In genomic region chr15:89320200-89320599, GRCh38 we compare ENCODE assay signal across 16 cellular contexts. TPM values are rescaled to one million over a fixed set of nuclear protein-coding genes. Genes with fewer than 3 reads are reported as not detected.
DNase-seq lines count a peak whose midpoint lies in the region; ATAC-seq and TF ChIP-seq lines count a peak whose summit lies in the region.
"Had no signal": no experiment of that assay in that cellular context is flagged by ENCODE, and none has a peak within 500 bp of the region (broad histone marks: within the 10 kb centered on the region; RNA-seq: fewer than 3 reads in every experiment).

No MANE protein-coding gene starts in this region.

- H3K27me3 ChIP-seq in CD4-positive, alpha-beta T cell (ENCODE audit: control insufficient read depth, insufficient read depth, low read length) = no peaks in the 10 kb centered on the region

- no peak overlapping the region for H3K4me3 Mint-ChIP-seq in activated T-cell treated with anti-CD3 and anti-CD28 coated beads, Interleukin-2, amount 50 U/mL, for 24 hours
- H3K4me3 Mint-ChIP-seq in activated T-cell treated with anti-CD3 and anti-CD28 coated beads, Interleukin-2, amount 50 U/mL, for 4 hours = no peak overlapping the region
- no peak overlapping the region for H3K4me3 Mint-ChIP-seq in CD4-positive, alpha-beta T cell
- H3K4me3 Mint-ChIP-seq in activated CD8-positive, alpha-beta T cell treated with anti-CD3 and anti-CD28 coated beads, Interleukin-2, amount 10 ng/mL, durations not matched to agents 7 days and 5 days = no peak overlapping the region
- H3K4me3 Mint-ChIP-seq in natural killer cell = no peak overlapping the region

- H3K27ac Mint-ChIP-seq in activated T-cell treated with anti-CD3 and anti-CD28 coated beads, Interleukin-2, amount 50 U/mL, for 24 hours = peak overlapping the region; percentile 84
- H3K27ac Mint-ChIP-seq in CD4-positive, alpha-beta T cell = peak overlapping the region; percentile 11
- H3K27ac Mint-ChIP-seq in activated CD8-positive, alpha-beta T cell treated with anti-CD3 and anti-CD28 coated beads, Interleukin-2, amount 10 ng/mL, durations not matched to agents 7 days and 5 days = peak overlapping the region; percentile 6
- peak overlapping the region; percentile 10 to 72 for H3K27ac Mint-ChIP-seq in natural killer cell

- no peak for ATAC-seq in activated T-cell treated with anti-CD3 and anti-CD28 coated beads, Interleukin-2, amount 50 U/mL, for 4 hours
- ATAC-seq in CD4-positive, alpha-beta T cell (ENCODE audit: poor library complexity) = no peak
- ATAC-seq in activated CD8-positive, alpha-beta T cell treated with anti-CD3 and anti-CD28 coated beads, Interleukin-2, amount 10 ng/mL, durations not matched to agents 7 days and 5 days = no peak
- ATAC-seq in natural killer cell = no peak
- ATAC-seq: HCT116 had no signal

- POLR2A ChIA-PET in CD4-positive, alpha-beta T cell (lab: Charles Lee) = interaction anchor here (2.0 kb wide), 1 partner anchor 9 kb away, joined by 5 read pairs; no protein-coding TSS in a partner anchor
- POLR2A ChIA-PET in activated CD8-positive, alpha-beta T cell treated with anti-CD3 and anti-CD28 coated beads, Interleukin-2, amount 10 ng/mL, durations not matched to agents 7 days and 5 days (lab: Charles Lee) = interaction anchor here (0.6 to 1.5 kb wide), 3 partner anchors 26 to 140 kb away, joined by 3 to 4 read pairs (median 3); no protein-coding TSS in a partner anchor

- CTCF ChIA-PET in CD4-positive, alpha-beta T cell (lab: Charles Lee) = no interaction called here
- CTCF ChIA-PET in activated CD8-positive, alpha-beta T cell treated with anti-CD3 and anti-CD28 coated beads, Interleukin-2, amount 10 ng/mL, durations not matched to agents 7 days and 5 days (lab: Charles Lee) = interaction anchor here (1.5 to 2.0 kb wide), 2 partner anchors 10 to 113 kb away, joined by 4 to 7 read pairs; no protein-coding TSS in a partner anchor

- peaks cover 31% of the 10 kb centered on the region for H3K4me1 Mint-ChIP-seq in activated T-cell treated with anti-CD3 and anti-CD28 coated beads, Interleukin-2, amount 50 U/mL, for 24 hours (ENCODE audit: low read depth)
- peaks cover 14% of the 10 kb centered on the region for H3K4me1 Mint-ChIP-seq in activated T-cell treated with anti-CD3 and anti-CD28 coated beads, Interleukin-2, amount 50 U/mL, for 4 hours (ENCODE audit: low read depth)
- no peaks in the 10 kb centered on the region for H3K4me1 Mint-ChIP-seq in CD4-positive, alpha-beta T cell (ENCODE audit: low read depth)
- peaks cover 12% of the 10 kb centered on the region for H3K4me1 Mint-ChIP-seq in activated CD8-positive, alpha-beta T cell treated with anti-CD3 and anti-CD28 coated beads, Interleukin-2, amount 10 ng/mL, durations not matched to agents 7 days and 5 days (ENCODE audit: low read depth)
- H3K4me1 Mint-ChIP-seq in natural killer cell = peaks cover 28 to 48% of the 10 kb centered on the region in 2 donors

- H3K9me3 Mint-ChIP-seq in activated T-cell treated with anti-CD3 and anti-CD28 coated beads, Interleukin-2, amount 50 U/mL, for 24 hours = no peaks in the 10 kb centered on the region
- H3K9me3 Mint-ChIP-seq in activated T-cell treated with anti-CD3 and anti-CD28 coated beads, Interleukin-2, amount 50 U/mL, for 4 hours = no peaks in the 10 kb centered on the region
- H3K9me3 Mint-ChIP-seq in CD4-positive, alpha-beta T cell = no peaks in the 10 kb centered on the region
- no peaks in the 10 kb centered on the region for H3K9me3 Mint-ChIP-seq in activated CD8-positive, alpha-beta T cell treated with anti-CD3 and anti-CD28 coated beads, Interleukin-2, amount 10 ng/mL, durations not matched to agents 7 days and 5 days (ENCODE audit: insufficient read depth)
- H3K9me3 Mint-ChIP-seq in natural killer cell = peaks cover 0 to 3% of the 10 kb centered on the region in 2 donors

- no peak for TF ChIP-seq CTCF in CD4-positive, alpha-beta T cell (IDR thresholded peaks at IDR 0.05)
- no peak for TF ChIP-seq CTCF in natural killer cell (IDR thresholded peaks at IDR 0.05)
- TF ChIP-seq CTCF in GM20000 (IDR thresholded peaks at IDR 0.05; ENCODE audit: extremely low read depth, missing control alignments) = no peak

- no peaks in the 10 kb centered on the region for H3K9me3 ChIP-seq in CD4-positive, alpha-beta T cell (ENCODE audit: control insufficient read depth, low read length)
- H3K9me3 ChIP-seq: Caco-2 had no signal

- H3K27ac ChIP-seq in CD4-positive, alpha-beta T cell (ENCODE audit: low read depth, low read length) = no peak overlapping the region
- H3K27ac ChIP-seq: C4-2B, GM23248 had no signal

- intact Hi-C loops in CD4-positive, alpha-beta T cell (cut with DNase I, micrococcal nuclease) = no loop called here
- intact Hi-C loops in natural killer cell (cut with micrococcal nuclease) = no loop called here

- DNase-seq in activated T-cell treated with anti-CD3 and anti-CD28 coated beads, Interleukin-2, amount 50 U/mL, for 24 hours = no peak
- no peak for DNase-seq in activated T-cell treated with anti-CD3 and anti-CD28 coated beads, Interleukin-2, amount 50 U/mL, for 4 hours
- DNase-seq in CD4-positive, alpha-beta T cell = no peak
- no peak for DNase-seq in activated CD8-positive, alpha-beta T cell treated with anti-CD3 and anti-CD28 coated beads, Interleukin-2, amount 10 ng/mL, durations not matched to agents 7 days and 5 days
- DNase-seq in natural killer cell (no peak), NCI-H1417 treated with DMSO at 0.1 percent for 48 hours (lab: John Stamatoyannopoulos, UW) (no peak), GM20000 (ENCODE audit: low spot score) (no peak)
- DNase-seq in activated CD4-positive, CD25-positive, alpha-beta regulatory T cell (lab: John Stamatoyannopoulos, UW) = no peak
- DNase-seq: Caco-2, GM23248, MV-4-11, NCI-H1436, NCI-H2081 treated with DMSO at 0.1 percent for 48 hours, NCI-H524 treated with DMSO at 0.1 percent for 48 hours had no signal

- H3K27me3 Mint-ChIP-seq in activated T-cell treated with anti-CD3 and anti-CD28 coated beads, Interleukin-2, amount 50 U/mL, for 24 hours = no peaks in the 10 kb centered on the region
- no peaks in the 10 kb centered on the region for H3K27me3 Mint-ChIP-seq in activated T-cell treated with anti-CD3 and anti-CD28 coated beads, Interleukin-2, amount 50 U/mL, for 4 hours (ENCODE audit: low read depth)
- no peaks in the 10 kb centered on the region for H3K27me3 Mint-ChIP-seq in CD4-positive, alpha-beta T cell
- no peaks in the 10 kb centered on the region for H3K27me3 Mint-ChIP-seq in activated CD8-positive, alpha-beta T cell treated with anti-CD3 and anti-CD28 coated beads, Interleukin-2, amount 10 ng/mL, durations not matched to agents 7 days and 5 days (ENCODE audit: low read depth)
- no peaks in the 10 kb centered on the region for H3K27me3 Mint-ChIP-seq in natural killer cell (ENCODE audit: low read depth in 2 of 2)

- H3K36me3 Mint-ChIP-seq in activated T-cell treated with anti-CD3 and anti-CD28 coated beads, Interleukin-2, amount 50 U/mL, for 24 hours (ENCODE audit: low read depth) = peaks cover 99% of the 10 kb centered on the region
- H3K36me3 Mint-ChIP-seq in activated T-cell treated with anti-CD3 and anti-CD28 coated beads, Interleukin-2, amount 50 U/mL, for 4 hours (ENCODE audit: insufficient read depth) = peaks cover 61% of the 10 kb centered on the region
- peaks cover 97% of the 10 kb centered on the region for H3K36me3 Mint-ChIP-seq in CD4-positive, alpha-beta T cell (ENCODE audit: low read depth)
- H3K36me3 Mint-ChIP-seq in activated CD8-positive, alpha-beta T cell treated with anti-CD3 and anti-CD28 coated beads, Interleukin-2, amount 10 ng/mL, durations not matched to agents 7 days and 5 days (ENCODE audit: low read depth) = peaks cover 76% of the 10 kb centered on the region
- H3K36me3 Mint-ChIP-seq in natural killer cell = peaks cover 25% of the 10 kb centered on the region

RNA-seq across cellular contexts. Expression of gene POLG, which starts 14.4 kb away (rescaled TPM):
- 100 to 1,000 TPM; 119 to 142 (median 119) TPM for total RNA-seq in activated T-cell treated with anti-CD3 and anti-CD28 coated beads, Interleukin-2, amount 50 U/mL, for 4 hours
- total RNA-seq in CD4-positive, alpha-beta T cell = 100 to 1,000 TPM; 139 to 140 TPM
- total RNA-seq in activated CD8-positive, alpha-beta T cell treated with anti-CD3 and anti-CD28 coated beads, Interleukin-2, amount 10 ng/mL, durations not matched to agents 7 days and 5 days = 100 to 1,000 TPM; 121 to 128 TPM
- 100 to 1,000 TPM; 205 to 253 (median 238) TPM for total RNA-seq in natural killer cell

Comparison
In these comparisons a context has a peak if more than half of its experiments do, and no peak if none do; other contexts are left out.
1. H3K27ac Mint-ChIP-seq: peak in every context shown above with its lines; median percentile 84 in activated T-cell treated with anti-CD3 and anti-CD28 coated beads, Interleukin-2, amount 50 U/mL, for 24 hours; 41 in natural killer cell; 11 in CD4-positive, alpha-beta T cell; 6 in activated CD8-positive, alpha-beta T cell treated with anti-CD3 and anti-CD28 coated beads, Interleukin-2, amount 10 ng/mL, durations not matched to agents 7 days and 5 days.